In genomic region chr2:100426384-100426720, GRCh38 we compare ENCODE assay signal across 1 cellular context.
TF ChIP-seq lines count a peak whose summit lies in the region.

No MANE protein-coding gene starts in this region.

TF ChIP-seq in HepG2, 621 proteins besides CTCF, POLR2A, EP300 and RAD21 (continued from another document):
- TF ChIP-seq RNF219 (CRISPR knock-in tag; IDR thresholded peaks at IDR 0.05) (no peak), PCBP1 (IDR thresholded peaks at IDR 0.05; ENCODE audit: borderline replicate concordance, low read depth, low read length) (no peak), MTF1 (CRISPR knock-in tag; IDR thresholded peaks at IDR 0.05) (no peak), GPN1 (CRISPR knock-in tag; IDR thresholded peaks at IDR 0.05; ENCODE audit: borderline replicate concordance) (no peak), TARDBP (CRISPR knock-in tag; IDR thresholded peaks at IDR 0.05) (no peak), SOX6 (IDR thresholded peaks at IDR 0.05) (no peak), SOX6 (CRISPR knock-in tag; IDR thresholded peaks at IDR 0.05) (no peak)
